20 cellular contexts compared by ENCODE assay signal in the genomic region with DNA sequence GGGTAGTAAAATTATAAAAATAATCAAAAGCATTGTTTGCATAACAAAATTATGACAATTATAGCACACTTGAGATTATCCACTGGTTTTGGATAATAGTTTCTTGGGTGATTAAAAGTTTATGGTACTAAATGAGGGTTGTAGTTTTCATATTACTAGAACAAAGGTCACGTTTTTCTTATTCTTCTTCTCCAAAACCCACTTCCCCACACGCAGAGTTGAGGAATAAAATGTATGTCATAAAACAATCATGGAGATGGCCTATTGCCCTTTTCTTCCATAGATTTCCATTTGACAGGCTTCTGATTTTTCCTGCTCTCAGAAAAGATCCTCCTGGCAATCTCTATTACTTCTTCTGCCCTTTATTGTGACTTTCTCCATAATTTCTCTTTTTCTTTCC.
A peak's percentile ranks its signal among the peaks of the same experiment; 100 is the strongest.
DNase-seq lines count a peak whose midpoint lies in the region; ATAC-seq and TF ChIP-seq lines count a peak whose summit lies in the region.
"Had no signal": no experiment of that assay in that cellular context is flagged by ENCODE, and none has a peak within 500 bp of the region (broad histone marks: within the 10 kb centered on the region; RNA-seq: fewer than 3 reads in every experiment).

No MANE protein-coding gene starts in this region.

- no peak overlapping the region for H3K4me2 ChIP-seq in neural progenitor cell
- H3K4me2 ChIP-seq: A549, GM23338 had no signal

- TF ChIP-seq CTCF in colonic mucosa (IDR thresholded peaks at IDR 0.05) (no peak), neural progenitor cell (IDR thresholded peaks at IDR 0.05) (no peak), adrenal gland (IDR thresholded peaks at IDR 0.05) (no peak), testis (IDR thresholded peaks at IDR 0.05) (no peak)

- no peaks in the 10 kb centered on the region for H3F3A ChIP-seq in neural progenitor cell (ENCODE audit: low read depth)

- 39 to 59% (median 50%) methylated on average over 2 of the region's 2 CpGs for WGBS in adrenal gland, 4 donors
- 74 to 76% methylated on average over 2 of the region's 2 CpGs for WGBS in testis, 2 donors

- no peaks in the 10 kb centered on the region for H3K4me1 Mint-ChIP-seq in neural progenitor cell
- H3K4me1 Mint-ChIP-seq: CD4-positive, alpha-beta memory T cell; GM23338; H9 had no signal

- no peaks in the 10 kb centered on the region for H4K20me1 ChIP-seq in neural progenitor cell (ENCODE audit: low read depth)

- no peaks in the 10 kb centered on the region for H3K27me3 Mint-ChIP-seq in neural progenitor cell (ENCODE audit: insufficient read depth, low read depth)
- H3K27me3 Mint-ChIP-seq: CD4-positive, alpha-beta memory T cell had no signal

- H3K36me3 Mint-ChIP-seq in neural progenitor cell = peaks cover 34% of the 10 kb centered on the region
- H3K36me3 Mint-ChIP-seq: CD4-positive, alpha-beta memory T cell had no signal

- H3K4me3 ChIP-seq in colonic mucosa (no peak overlapping the region), neural progenitor cell (no peak overlapping the region), adrenal gland (no peak overlapping the region), testis (no peak overlapping the region)
- H3K4me3 ChIP-seq: A549, GM23338 had no signal

- no peak for ATAC-seq in GM18502 (IDR thresholded peaks at IDR 0.05; ENCODE audit: poor library complexity, unreplicated experiment)
- ATAC-seq: A549, GM23338, HCT116 had no signal

- H3K27me3 ChIP-seq in colonic mucosa (no peaks in the 10 kb centered on the region), neural progenitor cell (no peaks in the 10 kb centered on the region), adrenal gland (no peaks in the 10 kb centered on the region), testis (no peaks in the 10 kb centered on the region)

- H3K9ac ChIP-seq in colonic mucosa (ENCODE audit: low read depth in 2 of 2, low read length in 2 of 2) (no peak overlapping the region), neural progenitor cell (no peak overlapping the region)

- DNase-seq in NCI-H1105 treated with DMSO at 0.1 percent for 48 hours (lab: John Stamatoyannopoulos, UW) (peak; percentile 47), colonic mucosa (no peak), neural progenitor cell (ENCODE audit: low spot score) (no peak), adrenal gland (no peak), testis (no peak)
- DNase-seq: 8988T; ACHN; AML-193; C1 segment of cervical spinal cord; Calu3; CD4-positive, alpha-beta memory T cell; COR-L47; DMS53; DMS79 treated with DMSO at 0.1 percent for 48 hours; GF-D8; H9 had no signal

- no peaks in the 10 kb centered on the region for H3K79me2 ChIP-seq in neural progenitor cell (ENCODE audit: low read depth)

- peaks cover 9% of the 10 kb centered on the region for H3K9me3 Mint-ChIP-seq in neural progenitor cell
- H3K9me3 Mint-ChIP-seq: GM23338, H9 had no signal

- H3K9me3 ChIP-seq in colonic mucosa = no peaks in the 10 kb centered on the region
- H3K9me3 ChIP-seq in neural progenitor cell (ENCODE audit: low read depth) = no peaks in the 10 kb centered on the region
- H3K9me3 ChIP-seq in adrenal gland (replicated peaks in 1 of 3) = no peaks in the 10 kb centered on the region
- H3K9me3 ChIP-seq in testis = no peaks in the 10 kb centered on the region
- H3K9me3 ChIP-seq: A549 had no signal

- H3K36me3 ChIP-seq in colonic mucosa (no peaks in the 10 kb centered on the region), neural progenitor cell (no peaks in the 10 kb centered on the region), adrenal gland (replicated peaks in 1 of 2) (no peaks in the 10 kb centered on the region), testis (ENCODE audit: low read depth, missing control alignments) (no peaks in the 10 kb centered on the region)

- H3K4me1 ChIP-seq in colonic mucosa (no peaks in the 10 kb centered on the region), neural progenitor cell (no peaks in the 10 kb centered on the region), adrenal gland (replicated peaks in 1 of 2) (no peaks in the 10 kb centered on the region), testis (no peaks in the 10 kb centered on the region)
- H3K4me1 ChIP-seq: A549 had no signal

- no peak overlapping the region for H3K27ac Mint-ChIP-seq in neural progenitor cell
- H3K27ac Mint-ChIP-seq: CD4-positive, alpha-beta memory T cell; GM23338; H9 had no signal

- intact Hi-C loops in colonic mucosa (cut with DNase I) (no loop called here), adrenal gland (cut with DNase I) (no loop called here), testis (cut with DNase I; ENCODE audit: low total_unique reads) (no loop called here)

- H3K27ac ChIP-seq in colonic mucosa = peak overlapping the region; percentile 14
- no peak overlapping the region for H3K27ac ChIP-seq in neural progenitor cell
- H3K27ac ChIP-seq in adrenal gland = no peak overlapping the region
- H3K27ac ChIP-seq in testis = no peak overlapping the region
- H3K27ac ChIP-seq: A549 had no signal

- TF ChIP-seq POLR2A in adrenal gland (IDR thresholded peaks at IDR 0.05) (no peak), testis (IDR thresholded peaks at IDR 0.05) (no peak)

- H3K4me3 Mint-ChIP-seq in neural progenitor cell = no peak overlapping the region
- H3K4me3 Mint-ChIP-seq: GM23338, H9 had no signal

- peak overlapping the region; percentile 23 for H2AFZ ChIP-seq in neural progenitor cell (replicated peaks)
- H2AFZ ChIP-seq: GM23338 had no signal
